In genomic region chr5:177565046-177565445, GRCh38 we compare ENCODE assay signal across 29 cellular contexts.
"Had no signal": no experiment of that assay in that cellular context is flagged by ENCODE, and none has a peak within 500 bp of the region (broad histone marks: within the 10 kb centered on the region; RNA-seq: fewer than 3 reads in every experiment).

No MANE protein-coding gene starts in this region.

- H3K36me3 ChIP-seq: gastroesophageal sphincter, heart left ventricle, neutrophil, ovary, sigmoid colon, stomach, tibial artery, upper lobe of left lung had no signal

- FAIRE-seq: endothelial cell of umbilical vein, kidney, urothelium cell line had no signal

- H3K4me3 ChIP-seq: coronary artery, gastroesophageal sphincter, heart left ventricle, hepatocyte, lung, mucosa of descending colon, ovary, psoas muscle, sigmoid colon, stomach, tibial artery, upper lobe of left lung had no signal

- H3K9me3 ChIP-seq: gastroesophageal sphincter, heart left ventricle, neutrophil, ovary, psoas muscle, sigmoid colon, tibial artery had no signal

- ATAC-seq: gastroesophageal sphincter; heart left ventricle; left lobe of liver; mucosa of descending colon; natural killer cell treated with Interleukin-12 subunit alpha and Interleukin-12 subunit beta and Interleukin-15 and Interleukin-18, amount 100 ng/mL, for 72 hours; psoas muscle; right cardiac atrium; stimulated activated effector memory CD8-positive, alpha-beta T cell treated with anti-CD3 and anti-CD28 coated beads, Interleukin-12 subunit alpha, Interleukin-12 subunit beta, amount 100 ng/mL, for 72 hours had no signal

- H3K27me3 ChIP-seq: hepatocyte, ovary, upper lobe of left lung had no signal

- DNase-seq: dermis blood vessel endothelial cell; effector memory CD4-positive, alpha-beta T cell; erythroblast; foreskin fibroblast; heart left ventricle; kidney; mesenchymal stem cell; mucosa of descending colon; naive B cell; ovary; psoas muscle; right cardiac atrium; sigmoid colon; stimulated activated CD4-positive, alpha-beta T cell treated with anti-CD3 and anti-CD28 coated beads, Interleukin-2, amount 100 ng/mL, for 24 hours; stimulated activated CD4-positive, alpha-beta T cell treated with anti-CD3 and anti-CD28 coated beads, Interleukin-4, amount 100 ng/mL, for 24 hours; stimulated activated naive CD4-positive, alpha-beta T cell treated with Interleukin-2 at 50 U/mL for 16 hours; stomach; tibial artery; upper lobe of left lung had no signal

- H3K4me2 ChIP-seq: hepatocyte had no signal

- H3K27ac ChIP-seq: coronary artery, gastroesophageal sphincter, heart left ventricle, hepatocyte, neutrophil, ovary, psoas muscle, sigmoid colon, stomach, tibial artery, upper lobe of left lung had no signal

- H3K4me1 ChIP-seq: gastroesophageal sphincter, heart left ventricle, psoas muscle, sigmoid colon, stomach, upper lobe of left lung had no signal
